7 cellular contexts compared by ENCODE assay signal in the genomic region with DNA sequence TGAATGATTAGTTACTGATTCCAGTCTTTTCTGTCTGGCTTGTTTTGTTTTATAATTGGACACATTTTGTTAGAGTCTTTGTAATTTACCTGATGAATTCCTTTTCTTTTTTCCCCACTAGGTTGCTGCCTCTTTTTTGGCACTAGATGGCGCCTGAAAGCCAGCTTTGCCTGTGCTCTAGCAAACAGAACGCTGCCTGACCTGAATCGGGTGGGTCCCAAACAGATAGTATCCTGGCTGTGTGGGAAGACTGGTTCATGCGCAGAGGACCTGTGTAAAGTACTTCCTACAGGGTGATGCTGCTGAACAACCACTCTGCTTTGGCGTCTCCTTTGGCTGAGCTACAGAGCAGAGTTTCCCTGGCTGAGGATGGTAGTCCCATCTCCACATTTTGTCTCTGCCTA.
DNase-seq lines count a peak whose midpoint lies in the region; ATAC-seq and TF ChIP-seq lines count a peak whose summit lies in the region.

No MANE protein-coding gene starts in this region.

- in situ Hi-C loops in brain microvascular endothelial cell (cut with HindIII; ENCODE audit: low pct_ligation_motif_present, low sequenced_read_pairs) = no loop called here

- H3K9me3 Mint-ChIP-seq in neural progenitor cell = peaks cover 39% of the 10 kb centered on the region

- peaks cover 4% of the 10 kb centered on the region for H3K27me3 Mint-ChIP-seq in neural progenitor cell (ENCODE audit: insufficient read depth, low read depth)

- no peaks in the 10 kb centered on the region for H3K79me2 ChIP-seq in HCT116 (ENCODE audit: insufficient read depth, low read length)
- no peaks in the 10 kb centered on the region for H3K79me2 ChIP-seq in PC-9 (ENCODE audit: low read depth)
- no peaks in the 10 kb centered on the region for H3K79me2 ChIP-seq in neural progenitor cell (ENCODE audit: low read depth)

- H3K27me3 ChIP-seq in HCT116 (ENCODE audit: insufficient read depth, low read length) (no peaks in the 10 kb centered on the region), PC-9 (ENCODE audit: insufficient read depth, low read depth) (no peaks in the 10 kb centered on the region), brain microvascular endothelial cell (replicated peaks) (no peaks in the 10 kb centered on the region), neural progenitor cell (no peaks in the 10 kb centered on the region)

- TF ChIP-seq CTCF in HCT116 (IDR thresholded peaks at IDR 0.05 in 2 of 3, conservative IDR thresholded peaks at IDR 0.05 in 1 of 3; ENCODE audit: borderline replicate concordance in 1 of 3, insufficient read depth in 1 of 3, low read depth in 2 of 3, low read length in 2 of 3) (peak; percentile 53 to 91 (median 75); a peak in 5 of 6 replicates), PC-9 (conservative IDR thresholded peaks at IDR 0.05) (peak; percentile 69), brain microvascular endothelial cell (IDR thresholded peaks at IDR 0.05; ENCODE audit: low read depth, low read length, missing control alignments) (peak; percentile 69), neural progenitor cell (IDR thresholded peaks at IDR 0.05) (peak; percentile 83)

- H3K27ac ChIP-seq in HCT116 (ENCODE audit: low read depth, low read length) (no peak overlapping the region), PC-9 (no peak overlapping the region), brain microvascular endothelial cell (no peak overlapping the region), neural progenitor cell (no peak overlapping the region)

- POLR2A ChIA-PET in HCT116 (lab: Charles Lee) (no interaction called here), PC-9 (lab: Charles Lee; ENCODE audit: unreplicated experiment) (no interaction called here)

- H3K27ac Mint-ChIP-seq in neural progenitor cell = no peak overlapping the region

- TF ChIP-seq RAD21 in HCT116 (IDR thresholded peaks at IDR 0.05; ENCODE audit: low read depth) = peak; percentile 80

- no peaks in the 10 kb centered on the region for H3K36me3 Mint-ChIP-seq in neural progenitor cell

- CTCF ChIA-PET in HCT116 (lab: Charles Lee) = no interaction called here
- CTCF ChIA-PET in PC-9 (lab: Charles Lee) = no interaction called here

- no peak for TF ChIP-seq POLR2A in HCT116 (IDR thresholded peaks at IDR 0.05; ENCODE audit: borderline replicate concordance, extremely low read depth, insufficient read depth, insufficient read length)

- ATAC-seq in HCT116 = peak; percentile 81
- no peak for ATAC-seq in Right ventricle myocardium superior (ENCODE audit: poor library complexity)

- peak; percentile 86 for DNase-seq in ELF-1 (ENCODE audit: low read depth, low spot score)
- peak; percentile 47 for DNase-seq in HCT116 (ENCODE audit: low read depth, low spot score)
- peak; percentile 32 to 48 for DNase-seq in PC-9
- DNase-seq in brain microvascular endothelial cell = peak; percentile 12
- DNase-seq in neural progenitor cell (ENCODE audit: low spot score) = peak; percentile 71
- DNase-seq in hypothalamus (lab: John Stamatoyannopoulos, UW) = no peak
- DNase-seq in Right ventricle myocardium superior = no peak

- H3K4me3 Mint-ChIP-seq in neural progenitor cell = no peak overlapping the region

- peaks cover 5 to 12% of the 10 kb centered on the region in 2 experiments; a peak in 3 of 4 replicates for H3K9me3 ChIP-seq in HCT116 (ENCODE audit: control insufficient read depth in 1 of 2, insufficient read depth in 1 of 2, low read depth in 1 of 2, low read length in 2 of 2)
- peaks cover 14% of the 10 kb centered on the region; the same call in 1 of the 2 replicates for H3K9me3 ChIP-seq in PC-9 (ENCODE audit: insufficient read depth, low read depth)
- peaks cover 13% of the 10 kb centered on the region for H3K9me3 ChIP-seq in neural progenitor cell (ENCODE audit: low read depth)

- RAD21 ChIA-PET in HCT116 (lab: Charles Lee; ENCODE audit: low non-redundant PET in 1 of 2, low total read pairs in 2 of 2, uncharacterized antibody in 2 of 2, unreplicated experiment in 2 of 2) = no interaction called here

- H2AFZ ChIP-seq in HCT116 (ENCODE audit: low read depth, low read length, poor library complexity, severe bottlenecking) (peak overlapping the region; percentile 52), PC-9 (no peak overlapping the region), neural progenitor cell (replicated peaks) (no peak overlapping the region)

- H3K36me3 ChIP-seq in HCT116 (ENCODE audit: control insufficient read depth in 1 of 2, insufficient read depth in 2 of 2, low read length in 2 of 2) (no peaks in the 10 kb centered on the region), PC-9 (ENCODE audit: low read depth) (no peaks in the 10 kb centered on the region), brain microvascular endothelial cell (replicated peaks) (no peaks in the 10 kb centered on the region), neural progenitor cell (no peaks in the 10 kb centered on the region)

- H3K4me2 ChIP-seq in HCT116 (ENCODE audit: low read length) (no peak overlapping the region), PC-9 (no peak overlapping the region), neural progenitor cell (no peak overlapping the region)

- H3K4me1 ChIP-seq in HCT116 (ENCODE audit: control insufficient read depth in 1 of 2, insufficient read depth in 2 of 2, low read length in 2 of 2) = no peaks in the 10 kb centered on the region
- no peaks in the 10 kb centered on the region for H3K4me1 ChIP-seq in PC-9 (replicated peaks; ENCODE audit: insufficient read depth)
- no peaks in the 10 kb centered on the region for H3K4me1 ChIP-seq in neural progenitor cell

- H3K9me2 ChIP-seq in HCT116 (ENCODE audit: insufficient read depth) (no peaks in the 10 kb centered on the region), PC-9 (ENCODE audit: insufficient read depth) (no peaks in the 10 kb centered on the region)

- H3F3A ChIP-seq in PC-9 (ENCODE audit: insufficient read depth, low read depth) (no peaks in the 10 kb centered on the region), neural progenitor cell (ENCODE audit: low read depth) (peaks cover 8% of the 10 kb centered on the region)

- H3K4me3 ChIP-seq in HCT116 (replicated peaks in 1 of 2; ENCODE audit: low read depth in 1 of 2, low read length in 2 of 2) = no peak overlapping the region
- no peak overlapping the region for H3K4me3 ChIP-seq in PC-9
- no peak overlapping the region for H3K4me3 ChIP-seq in brain microvascular endothelial cell (ENCODE audit: low read depth, low read length)
- no peak overlapping the region for H3K4me3 ChIP-seq in neural progenitor cell

- intact Hi-C loops in HCT116 (cut with micrococcal nuclease) (loop anchor here (2.0 to 5.0 kb wide), 2 partner anchors 290 to 379 kb away; no protein-coding TSS in a partner anchor), PC-9 (cut with micrococcal nuclease; ENCODE audit: unreplicated experiment) (loop anchor here (1.0 to 5.0 kb wide), 4 partner anchors 49 to 374 kb away; no protein-coding TSS in a partner anchor), Right ventricle myocardium superior (cut with DNase I) (no loop called here)

- H3K4me1 Mint-ChIP-seq in neural progenitor cell = no peaks in the 10 kb centered on the region

- BruUV-seq in HCT116 (replicated peaks; lab: Mats Ljungman, UMichigan) (no TSS peak), PC-9 (replicated peaks; lab: Mats Ljungman, UMichigan) (no TSS peak)

- H4K20me1 ChIP-seq in HCT116 (ENCODE audit: insufficient read depth) = no peaks in the 10 kb centered on the region
- H4K20me1 ChIP-seq in PC-9 (ENCODE audit: insufficient read depth) = no peaks in the 10 kb centered on the region
- no peaks in the 10 kb centered on the region for H4K20me1 ChIP-seq in neural progenitor cell (ENCODE audit: low read depth)

- H3K9ac ChIP-seq in HCT116 (ENCODE audit: low read length) (no peak overlapping the region), neural progenitor cell (no peak overlapping the region)

TF ChIP-seq in HCT116, 20 proteins besides CTCF, POLR2A, EP300 and RAD21:
- no peak for TF ChIP-seq CEBPB (IDR thresholded peaks at IDR 0.05; ENCODE audit: low read depth)
- no peak for TF ChIP-seq ZFX (IDR thresholded peaks at IDR 0.05)
- no peak for TF ChIP-seq SRF (IDR thresholded peaks at IDR 0.05; ENCODE audit: low read depth)
- TF ChIP-seq, protein P1, sequence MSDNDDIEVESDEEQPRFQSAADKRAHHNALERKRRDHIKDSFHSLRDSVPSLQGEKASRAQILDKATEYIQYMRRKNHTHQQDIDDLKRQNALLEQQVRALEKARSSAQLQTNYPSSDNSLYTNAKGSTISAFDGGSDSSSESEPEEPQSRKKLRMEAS (IDR thresholded peaks at IDR 0.05) = no peak
- TF ChIP-seq CBX3 (IDR thresholded peaks at IDR 0.05; ENCODE audit: low read depth) = peak; percentile 99
- no peak for TF ChIP-seq EGR1 (IDR thresholded peaks at IDR 0.05; ENCODE audit: low read depth)
- TF ChIP-seq, protein P2, sequence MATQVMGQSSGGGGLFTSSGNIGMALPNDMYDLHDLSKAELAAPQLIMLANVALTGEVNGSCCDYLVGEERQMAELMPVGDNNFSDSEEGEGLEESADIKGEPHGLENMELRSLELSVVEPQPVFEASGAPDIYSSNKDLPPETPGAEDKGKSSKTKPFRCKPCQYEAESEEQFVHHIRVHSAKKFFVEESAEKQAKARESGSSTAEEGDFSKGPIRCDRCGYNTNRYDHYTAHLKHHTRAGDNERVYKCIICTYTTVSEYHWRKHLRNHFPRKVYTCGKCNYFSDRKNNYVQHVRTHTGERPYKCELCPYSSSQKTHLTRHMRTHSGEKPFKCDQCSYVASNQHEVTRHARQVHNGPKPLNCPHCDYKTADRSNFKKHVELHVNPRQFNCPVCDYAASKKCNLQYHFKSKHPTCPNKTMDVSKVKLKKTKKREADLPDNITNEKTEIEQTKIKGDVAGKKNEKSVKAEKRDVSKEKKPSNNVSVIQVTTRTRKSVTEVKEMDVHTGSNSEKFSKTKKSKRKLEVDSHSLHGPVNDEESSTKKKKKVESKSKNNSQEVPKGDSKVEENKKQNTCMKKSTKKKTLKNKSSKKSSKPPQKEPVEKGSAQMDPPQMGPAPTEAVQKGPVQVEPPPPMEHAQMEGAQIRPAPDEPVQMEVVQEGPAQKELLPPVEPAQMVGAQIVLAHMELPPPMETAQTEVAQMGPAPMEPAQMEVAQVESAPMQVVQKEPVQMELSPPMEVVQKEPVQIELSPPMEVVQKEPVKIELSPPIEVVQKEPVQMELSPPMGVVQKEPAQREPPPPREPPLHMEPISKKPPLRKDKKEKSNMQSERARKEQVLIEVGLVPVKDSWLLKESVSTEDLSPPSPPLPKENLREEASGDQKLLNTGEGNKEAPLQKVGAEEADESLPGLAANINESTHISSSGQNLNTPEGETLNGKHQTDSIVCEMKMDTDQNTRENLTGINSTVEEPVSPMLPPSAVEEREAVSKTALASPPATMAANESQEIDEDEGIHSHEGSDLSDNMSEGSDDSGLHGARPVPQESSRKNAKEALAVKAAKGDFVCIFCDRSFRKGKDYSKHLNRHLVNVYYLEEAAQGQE (IDR thresholded peaks at IDR 0.05; ENCODE audit: low read depth) = no peak

Comparison
In these comparisons a context has a peak if more than half of its experiments do, and no peak if none do; other contexts are left out.
1. DNase-seq: peak in ELF-1 (single experiment), HCT116 (single experiment), PC-9 (2 of 2), brain microvascular endothelial cell (single experiment) and neural progenitor cell (single experiment); none in hypothalamus (0 of 51) and Right ventricle myocardium superior (single experiment).
2. Peak in every context shown above with its lines, with median percentiles within 50 percentile points of each other: CTCF ChIP-seq.